27 cellular contexts compared by ENCODE assay signal in the genomic region with DNA sequence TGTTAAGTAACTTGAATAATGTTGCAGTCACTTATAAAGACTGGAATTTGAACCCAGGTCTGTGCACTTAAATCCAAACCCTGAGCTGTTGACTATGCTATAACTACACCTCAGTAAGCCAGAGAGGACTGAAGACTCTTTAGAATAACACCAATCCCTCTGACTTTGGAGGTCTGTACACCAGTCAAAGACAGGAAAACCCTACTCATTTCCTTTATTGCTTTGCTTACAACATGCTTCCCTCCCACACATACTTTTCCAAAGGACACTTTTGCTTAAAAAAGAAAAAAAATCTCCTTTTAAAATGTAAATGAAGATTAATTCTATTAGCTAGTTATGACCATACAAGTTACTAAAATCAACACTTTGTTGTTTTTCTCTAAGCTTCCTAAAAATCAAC.
DNase-seq lines count a peak whose midpoint lies in the region; ATAC-seq, FAIRE-seq and TF ChIP-seq lines count a peak whose summit lies in the region.
"Had no signal": no experiment of that assay in that cellular context is flagged by ENCODE, and none has a peak within 500 bp of the region (broad histone marks: within the 10 kb centered on the region; RNA-seq: fewer than 3 reads in every experiment).

No MANE protein-coding gene starts in this region.

- TF ChIP-seq RAD21 in K562 (CRISPR knock-in tag; conservative IDR thresholded peaks at IDR 0.05 in 1 of 2, IDR thresholded peaks at IDR 0.05 in 1 of 2) = no peak

- H3K27ac ChIP-seq in BLaER1 treated with 17β-estradiol and CSF1 and Interleukin-3, amounts not matched to agents 10 nM and 100 nM = peak overlapping the region in 2 of 11 experiments; percentile 1 to 15; a peak in 3 of 22 replicates
- H3K27ac ChIP-seq in K562 (ENCODE audit: extremely low read depth, low read depth, low read length) (no peak overlapping the region), body of pancreas (no peak overlapping the region), pancreas (no peak overlapping the region), WERI-Rb-1 (no peak overlapping the region)
- H3K27ac ChIP-seq: breast epithelium, psoas muscle had no signal

- no peaks in the 10 kb centered on the region for H3K27me3 ChIP-seq in BLaER1 treated with 17β-estradiol and CSF1 and Interleukin-3, amounts not matched to agents 10 nM and 100 nM
- H3K27me3 ChIP-seq in K562 (ENCODE audit: control insufficient read depth in 2 of 2, insufficient read depth in 2 of 2, low read length in 2 of 2) (no peaks in the 10 kb centered on the region), body of pancreas (no peaks in the 10 kb centered on the region), pancreas (no peaks in the 10 kb centered on the region), WERI-Rb-1 (ENCODE audit: insufficient read depth, low read depth, severe bottlenecking) (no peaks in the 10 kb centered on the region)
- H3K27me3 ChIP-seq: breast epithelium had no signal

- TF ChIP-seq CTCF in K562 (IDR thresholded peaks at IDR 0.05 in 2 of 3, conservative IDR thresholded peaks at IDR 0.05 in 1 of 3; ENCODE audit: insufficient read depth in 2 of 3, low read depth in 1 of 3, low read length in 3 of 3) = no peak
- TF ChIP-seq CTCF in body of pancreas (IDR thresholded peaks at IDR 0.05) = no peak
- no peak for TF ChIP-seq CTCF in pancreas (IDR thresholded peaks at IDR 0.05)
- TF ChIP-seq CTCF in WERI-Rb-1 (IDR thresholded peaks at IDR 0.05; ENCODE audit: low read depth, low read length) = no peak

- DNase-seq in HT1080 (ENCODE audit: low read depth) = peak; percentile 29
- no peak for DNase-seq in K562 (ENCODE audit: extremely low read depth in 1 of 4, low spot score in 3 of 4)
- peak; percentile 13 for DNase-seq in left kidney (ENCODE audit: low read depth, low spot score)
- no peak for DNase-seq in body of pancreas
- DNase-seq in pancreas = no peak
- DNase-seq in WERI-Rb-1 = no peak
- DNase-seq: activated CD4-positive, alpha-beta T cell treated with anti-CD3 and anti-CD28 coated beads for 4 hours; activated CD8-positive, alpha-beta T cell treated with anti-CD3 and anti-CD28 coated beads, Interleukin-2, amount 10 ng/mL, durations not matched to agents 7 days and 5 days; activated naive CD4-positive, alpha-beta T cell treated with anti-CD3 and anti-CD28 coated beads, Interleukin-2, amount 50 U/mL, for 16 hours; effector memory CD4-positive, alpha-beta T cell; EL; head of caudate nucleus; midbrain; naive thymus-derived CD8-positive, alpha-beta T cell; NCI-H1417; NCI-H2107; NCI-H345; occipital lobe; psoas muscle; SHP77 had no signal

- CTCF ChIA-PET in K562 (lab: Yijun Ruan, JAX; ENCODE audit: low intra/inter-chr PET ratio) = no interaction called here

- peaks cover 0 to 7% (median 0%) of the 10 kb centered on the region in 11 experiments; a peak in 5 of 22 replicates for H3K36me3 ChIP-seq in BLaER1 treated with 17β-estradiol and CSF1 and Interleukin-3, amounts not matched to agents 10 nM and 100 nM
- H3K36me3 ChIP-seq in K562 (ENCODE audit: control insufficient read depth, insufficient read depth, low read length) = peaks cover 14% of the 10 kb centered on the region; the same call in 2 of the 3 replicates
- no peaks in the 10 kb centered on the region for H3K36me3 ChIP-seq in body of pancreas (replicated peaks in 1 of 2; ENCODE audit: insufficient read depth in 1 of 2, low read depth in 2 of 2)
- H3K36me3 ChIP-seq in pancreas = no peaks in the 10 kb centered on the region
- no peaks in the 10 kb centered on the region for H3K36me3 ChIP-seq in WERI-Rb-1
- H3K36me3 ChIP-seq: breast epithelium had no signal

- no peaks in the 10 kb centered on the region for H3K79me2 ChIP-seq in K562 (ENCODE audit: control insufficient read depth, insufficient read depth, low read length)

- FAIRE-seq in K562 (lab: Jason Lieb, UNC) (no peak), pancreas (lab: Jason Lieb, UNC) (no peak)
- FAIRE-seq: GM12892, keratinocyte had no signal

- peak overlapping the region in 9 of 11 experiments; percentile 7 to 71 (median 61); a peak in 16 of 22 replicates for H3K4me2 ChIP-seq in BLaER1 treated with 17β-estradiol and CSF1 and Interleukin-3, amounts not matched to agents 10 nM and 100 nM
- H3K4me2 ChIP-seq in K562 (ENCODE audit: insufficient read depth, low read length) = no peak overlapping the region

- no peaks in the 10 kb centered on the region for H4K20me1 ChIP-seq in BLaER1 treated with 17β-estradiol and CSF1 and Interleukin-3, amounts not matched to agents 10 nM and 100 nM
- H4K20me1 ChIP-seq in K562 (replicated peaks; ENCODE audit: control insufficient read depth, insufficient read depth, low read length) = no peaks in the 10 kb centered on the region

- ATAC-seq in K562 = 0 out of 3 replicates have a peak, but pooled peaks have one; percentile 18
- no peak for ATAC-seq in body of pancreas
- ATAC-seq in pancreas = no peak
- ATAC-seq in GM18519 (IDR thresholded peaks at IDR 0.05; ENCODE audit: low FRiP score, unreplicated experiment) = no peak
- ATAC-seq: activated CD8-positive, alpha-beta T cell treated with anti-CD3 and anti-CD28 coated beads, Interleukin-2, amount 10 ng/mL, durations not matched to agents 7 days and 5 days; naive thymus-derived CD8-positive, alpha-beta T cell; Panc1; psoas muscle; stimulated activated effector memory CD8-positive, alpha-beta T cell treated with anti-CD3 and anti-CD28 coated beads, Interleukin-12 subunit alpha, Interleukin-12 subunit beta, amount 100 ng/mL, for 72 hours had no signal

- H2AFZ ChIP-seq in K562 (ENCODE audit: low read depth, low read length) = no peak overlapping the region

- peak overlapping the region in 1 of 11 experiments; percentile 12; a peak in 1 of 22 replicates for H3K9ac ChIP-seq in BLaER1 treated with 17β-estradiol and CSF1 and Interleukin-3, amounts not matched to agents 10 nM and 100 nM
- H3K9ac ChIP-seq in K562 (ENCODE audit: insufficient read depth in 1 of 2, low read depth in 2 of 2, low read length in 2 of 2) = no peak overlapping the region

- no peak for TF ChIP-seq EP300 in K562 (IDR thresholded peaks at IDR 0.05; ENCODE audit: low read length)

- POLR2A ChIA-PET in K562 (lab: Yijun Ruan, JAX) = no interaction called here

- in situ Hi-C loops in K562 (cut with MboI) = no loop called here

- TF ChIP-seq POLR2A in K562 (conservative IDR thresholded peaks at IDR 0.05) (no peak), body of pancreas (IDR thresholded peaks at IDR 0.05) (no peak)

- no peak overlapping the region for H3K4me3 ChIP-seq in BLaER1 treated with 17β-estradiol and CSF1 and Interleukin-3, amounts not matched to agents 10 nM and 100 nM
- H3K4me3 ChIP-seq in K562 (no peak overlapping the region), body of pancreas (no peak overlapping the region), pancreas (no peak overlapping the region), WERI-Rb-1 (ENCODE audit: low read depth, low read length) (no peak overlapping the region)
- H3K4me3 ChIP-seq: breast epithelium, psoas muscle had no signal

- no peaks in the 10 kb centered on the region for H3K9me3 ChIP-seq in BLaER1 treated with 17β-estradiol and CSF1 and Interleukin-3, amounts not matched to agents 10 nM and 100 nM (replicated peaks in 1 of 11)
- no peaks in the 10 kb centered on the region for H3K9me3 ChIP-seq in K562 (replicated peaks; ENCODE audit: control insufficient read depth, insufficient read depth, low read depth, low read length)
- no peaks in the 10 kb centered on the region for H3K9me3 ChIP-seq in body of pancreas
- no peaks in the 10 kb centered on the region for H3K9me3 ChIP-seq in pancreas
- H3K9me3 ChIP-seq in WERI-Rb-1 (ENCODE audit: severe bottlenecking) = no peaks in the 10 kb centered on the region
- H3K9me3 ChIP-seq: breast epithelium, psoas muscle had no signal

- peaks cover 0 to 36% (median 11%) of the 10 kb centered on the region in 10 experiments; a peak in 15 of 20 replicates for H3K4me1 ChIP-seq in BLaER1 treated with 17β-estradiol and CSF1 and Interleukin-3, amounts not matched to agents 10 nM and 100 nM
- H3K4me1 ChIP-seq in K562 (replicated peaks in 1 of 2; ENCODE audit: control insufficient read depth in 2 of 2, insufficient read depth in 2 of 2, low read length in 2 of 2) (peaks cover 0 to 13% of the 10 kb centered on the region in 2 experiments; a peak in 2 of 5 replicates), body of pancreas (peaks cover 14% of the 10 kb centered on the region), pancreas (peaks cover 4 to 11% (median 8%) of the 10 kb centered on the region in 3 donors)
- H3K4me1 ChIP-seq: breast epithelium, psoas muscle had no signal

- no peaks in the 10 kb centered on the region for H3K9me1 ChIP-seq in K562 (ENCODE audit: control insufficient read depth, insufficient read depth, low read length)

- intact Hi-C loops in K562 (cut with micrococcal nuclease) = loop anchor here (5.0 kb wide), 1 partner anchor 48 kb away; no protein-coding TSS in a partner anchor
- intact Hi-C loops in body of pancreas (cut with DNase I) = no loop called here
- intact Hi-C loops in pancreas (cut with DNase I) = no loop called here

- BruUV-seq in K562 (replicated peaks; lab: Mats Ljungman, UMichigan) = no TSS peak

TF ChIP-seq in K562, 482 proteins besides CTCF, POLR2A, EP300 and RAD21 (continues in another document):
- TF ChIP-seq TCF7L2 (IDR thresholded peaks at IDR 0.05; ENCODE audit: low read depth, low read length) (no peak), SIN3A (IDR thresholded peaks at IDR 0.05; ENCODE audit: borderline replicate concordance in 2 of 2, control insufficient read depth in 1 of 2, low read depth in 2 of 2, low read length in 2 of 2) (no peak), MYC (IDR thresholded peaks at IDR 0.05; ENCODE audit: low read depth, low read length) (no peak), MYC (CRISPR knock-in tag; IDR thresholded peaks at IDR 0.05; ENCODE audit: borderline replicate concordance, low read depth) (no peak), CC2D1A (IDR thresholded peaks at IDR 0.05) (no peak), RUNX1 (IDR thresholded peaks at IDR 0.05; ENCODE audit: low read depth) (no peak), ZNF740 (CRISPR knock-in tag; IDR thresholded peaks at IDR 0.05) (no peak), ZNF740 (tag; IDR thresholded peaks at IDR 0.05) (no peak), ZNF263 (CRISPR knock-in tag; IDR thresholded peaks at IDR 0.05; ENCODE audit: borderline replicate concordance) (no peak), SRSF9 (IDR thresholded peaks at IDR 0.05; ENCODE audit: borderline replicate concordance, low read depth, low read length) (no peak), TARDBP (IDR thresholded peaks at IDR 0.05) (no peak), HCFC1 (IDR thresholded peaks at IDR 0.05; ENCODE audit: low read depth, low read length) (no peak), CEBPB (tag; IDR thresholded peaks at IDR 0.05) (no peak)

Comparison
In these comparisons a context has a peak if more than half of its experiments do, and no peak if none do; other contexts are left out.
1. DNase-seq: peak in HT1080 (single experiment) and left kidney (single experiment); none in K562 (0 of 4), body of pancreas (0 of 4), pancreas (0 of 6) and WERI-Rb-1 (single experiment).